10 cellular contexts compared by ENCODE assay signal in the genomic region with DNA sequence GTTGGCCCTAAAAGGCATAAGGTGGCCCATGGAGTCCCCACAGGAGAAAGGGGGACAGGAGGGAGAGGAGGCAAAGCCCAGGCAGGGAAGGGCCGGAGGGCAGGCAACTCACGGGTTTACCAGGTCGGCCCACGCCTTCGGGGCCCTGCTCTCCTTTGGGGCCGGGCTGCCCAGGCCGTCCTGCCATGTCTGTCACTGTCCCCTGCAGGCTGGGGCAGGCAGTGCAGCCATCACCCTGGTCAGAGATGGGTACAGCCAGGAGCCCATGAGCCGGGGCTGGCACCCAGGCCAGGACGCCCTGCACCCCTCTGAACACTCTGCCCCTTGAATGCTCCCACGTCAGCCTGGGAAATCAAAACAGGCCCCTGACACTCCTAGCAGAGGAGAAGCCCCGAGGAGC. TPM values are rescaled to one million over a fixed set of nuclear protein-coding genes. Genes with fewer than 3 reads are reported as not detected.
DNase-seq lines count a peak whose midpoint lies in the region; ATAC-seq and TF ChIP-seq lines count a peak whose summit lies in the region.
"Had no signal": no experiment of that assay in that cellular context is flagged by ENCODE, and none has a peak within 500 bp of the region (broad histone marks: within the 10 kb centered on the region; RNA-seq: fewer than 3 reads in every experiment).

No MANE protein-coding gene starts in this region.

- H3K79me2 ChIP-seq in OCI-LY3 (ENCODE audit: low read length) (no peaks in the 10 kb centered on the region), fibroblast of lung (ENCODE audit: control insufficient read depth, insufficient read depth, low read length) (no peaks in the 10 kb centered on the region)

- POLR2A ChIA-PET in activated CD4-positive, alpha-beta T cell treated with anti-CD3 and anti-CD28 coated beads for 36 hours (lab: Charles Lee), result no interaction called here

- H3K4me2 ChIP-seq in OCI-LY3 (ENCODE audit: low read length) (no peak overlapping the region), fibroblast of lung (ENCODE audit: extremely low read depth, insufficient read depth, low read length) (no peak overlapping the region)

- H3K27ac ChIP-seq in OCI-LY3 (ENCODE audit: low read length), result no peak overlapping the region
- no peak overlapping the region for H3K27ac ChIP-seq in fibroblast of lung (ENCODE audit: insufficient read depth, low read length)
- no peak overlapping the region for H3K27ac ChIP-seq in gastrocnemius medialis
- H3K27ac ChIP-seq: gastroesophageal sphincter had no signal

- H3K4me1 Mint-ChIP-seq in activated CD4-positive, alpha-beta T cell treated with anti-CD3 and anti-CD28 coated beads for 36 hours, result no peaks in the 10 kb centered on the region

- H3K4me1 ChIP-seq in OCI-LY3 (ENCODE audit: low read length), result peaks cover 16% of the 10 kb centered on the region
- H3K4me1 ChIP-seq in fibroblast of lung (ENCODE audit: control insufficient read depth, extremely low read depth, insufficient read depth, low read length), result peaks cover 4% of the 10 kb centered on the region
- no peaks in the 10 kb centered on the region for H3K4me1 ChIP-seq in gastrocnemius medialis

- TF ChIP-seq POLR2A in gastrocnemius medialis (IDR thresholded peaks at IDR 0.05), result no peak

- TF ChIP-seq CTCF in OCI-LY3 (IDR thresholded peaks at IDR 0.05; ENCODE audit: low read depth, low read length), result peak; percentile 30
- TF ChIP-seq CTCF in fibroblast of lung (conservative IDR thresholded peaks at IDR 0.05 in 1 of 2, IDR thresholded peaks at IDR 0.05 in 1 of 2; ENCODE audit: low read depth in 1 of 2, low read length in 2 of 2), result peak; percentile 15 to 25
- peak in 4 of 5 experiments; percentile 32 to 59 (median 52) for TF ChIP-seq CTCF in gastrocnemius medialis (IDR thresholded peaks at IDR 0.05 in 4 of 5, conservative IDR thresholded peaks at IDR 0.05 in 1 of 5)

- CTCF ChIA-PET in activated CD4-positive, alpha-beta T cell treated with anti-CD3 and anti-CD28 coated beads for 36 hours (lab: Charles Lee), result no interaction called here

- H3K4me3 Mint-ChIP-seq in activated CD4-positive, alpha-beta T cell treated with anti-CD3 and anti-CD28 coated beads for 36 hours, result no peak overlapping the region

- H3K36me3 Mint-ChIP-seq in activated CD4-positive, alpha-beta T cell treated with anti-CD3 and anti-CD28 coated beads for 36 hours (ENCODE audit: low read depth), result no peaks in the 10 kb centered on the region

- H3K36me3 ChIP-seq in OCI-LY3 (replicated peaks; ENCODE audit: low read depth, low read length) (no peaks in the 10 kb centered on the region), fibroblast of lung (ENCODE audit: control insufficient read depth, insufficient read depth, low read length) (peaks cover 37% of the 10 kb centered on the region), gastrocnemius medialis (no peaks in the 10 kb centered on the region)

- H3K27me3 Mint-ChIP-seq in activated CD4-positive, alpha-beta T cell treated with anti-CD3 and anti-CD28 coated beads for 36 hours, result peaks cover 6% of the 10 kb centered on the region

- ATAC-seq in activated CD4-positive, alpha-beta T cell treated with anti-CD3 and anti-CD28 coated beads for 36 hours, result peak; percentile 47
- peak in 1 of 2 donors; percentile 30 for ATAC-seq in gastrocnemius medialis
- ATAC-seq: gastroesophageal sphincter had no signal

- no peak overlapping the region for H3K4me3 ChIP-seq in OCI-LY3 (ENCODE audit: low read length)
- no peak overlapping the region for H3K4me3 ChIP-seq in fibroblast of lung (replicated peaks in 1 of 4; ENCODE audit: control extremely low read depth in 1 of 4, insufficient read depth in 1 of 4, low read depth in 3 of 4, low read length in 4 of 4)
- H3K4me3 ChIP-seq in gastrocnemius medialis, result no peak overlapping the region
- H3K4me3 ChIP-seq: gastroesophageal sphincter had no signal

- H3K27me3 ChIP-seq in OCI-LY3 (ENCODE audit: low read depth, low read length) (0 out of 2 replicates have a peak, but pooled peaks cover 13% of the 10 kb centered on the region), fibroblast of lung (ENCODE audit: control insufficient read depth, insufficient read depth, low read length) (no peaks in the 10 kb centered on the region), gastrocnemius medialis (no peaks in the 10 kb centered on the region)
- H3K27me3 ChIP-seq: gastroesophageal sphincter had no signal

- intact Hi-C loops in activated CD4-positive, alpha-beta T cell treated with anti-CD3 and anti-CD28 coated beads for 36 hours (cut with DNase I, micrococcal nuclease), result no loop called here
- intact Hi-C loops in gastrocnemius medialis (cut with DNase I; ENCODE audit: low total_unique reads), result no loop called here

- no peaks in the 10 kb centered on the region for H3K9me3 Mint-ChIP-seq in activated CD4-positive, alpha-beta T cell treated with anti-CD3 and anti-CD28 coated beads for 36 hours (ENCODE audit: low read depth)

- H3K9me3 ChIP-seq in OCI-LY3 (ENCODE audit: insufficient read depth, low read length), result no peaks in the 10 kb centered on the region
- H3K9me3 ChIP-seq in fibroblast of lung (ENCODE audit: control insufficient read depth, insufficient read depth, low read depth, low read length), result no peaks in the 10 kb centered on the region
- H3K9me3 ChIP-seq in gastrocnemius medialis, result no peaks in the 10 kb centered on the region
- H3K9me3 ChIP-seq: gastroesophageal sphincter had no signal

- no peaks in the 10 kb centered on the region for H4K20me1 ChIP-seq in OCI-LY3 (ENCODE audit: insufficient read depth, low read length)
- H4K20me1 ChIP-seq in fibroblast of lung (ENCODE audit: control insufficient read depth, extremely low read depth, insufficient read depth, low read length), result no peaks in the 10 kb centered on the region

- DNase-seq in activated CD4-positive, alpha-beta T cell treated with anti-CD3 and anti-CD28 coated beads for 36 hours, result peak; percentile 35
- DNase-seq in activated CD4-positive, alpha-beta T cell treated with anti-CD3 and anti-CD28 coated beads, Interleukin-2, amount 50 U/mL, for 48 hours, result no peak
- DNase-seq in fibroblast of lung (ENCODE audit: low read depth in 2 of 2) (no peak), gastrocnemius medialis (no peak), activated gamma-delta T cell (lab: John Stamatoyannopoulos, UW) (no peak), SIG-M5 (lab: John Stamatoyannopoulos, UW) (no peak), NOMO-1 treated with DMSO at 0.1 percent for 48 hours (lab: John Stamatoyannopoulos, UW; ENCODE audit: unreplicated experiment) (no peak)
- DNase-seq: stimulated activated naive CD4-positive, alpha-beta T cell treated with Interleukin-2 at 50 U/mL for 16 hours had no signal

- H3K9ac ChIP-seq in OCI-LY3 (ENCODE audit: low read length), result no peak overlapping the region
- H3K9ac ChIP-seq in fibroblast of lung (ENCODE audit: insufficient read depth, low read length), result no peak overlapping the region

- no peak overlapping the region for H3K27ac Mint-ChIP-seq in activated CD4-positive, alpha-beta T cell treated with anti-CD3 and anti-CD28 coated beads for 36 hours

- in situ Hi-C loops in gastrocnemius medialis (cut with MboI; ENCODE audit: low sequenced_read_pairs in 4 of 4), result no loop called here

- H2AFZ ChIP-seq in OCI-LY3 (ENCODE audit: low read depth, low read length) (no peak overlapping the region), fibroblast of lung (ENCODE audit: low read length) (no peak overlapping the region)

RNA-seq across cellular contexts. Expression of a gene that starts 19.8 kb away (rescaled TPM):
- under 1 TPM in 1 of 2 experiments, not detected in 1; 0.09 TPM for total RNA-seq in activated CD4-positive, alpha-beta T cell treated with anti-CD3 and anti-CD28 coated beads for 36 hours
- 80.3 and 150 TPM in 2 replicates for total RNA-seq in fibroblast of lung
- polyA plus RNA-seq in fibroblast of lung, result 20.9 and 21.0 TPM in 2 replicates
- polyA plus RNA-seq in fibroblast of lung (2012), result 57.9 and 61.9 TPM in 2 replicates
- polyA minus RNA-seq in fibroblast of lung (ENCODE audit: low replicate concordance), result 42.9 and 69.1 TPM in 2 replicates
- total RNA-seq in gastrocnemius medialis, result 10 to 100 TPM in 1 of 4 donors, 1 to 10 TPM in 3; 4.3 to 11.4 (median 5.3) TPM

RNA-seq across cellular contexts. Expression of a gene that starts 39.3 kb away (rescaled TPM):
- 10 to 100 TPM; 48.8 to 59.3 TPM for total RNA-seq in activated CD4-positive, alpha-beta T cell treated with anti-CD3 and anti-CD28 coated beads for 36 hours
- 72.2 and 78.1 TPM in 2 replicates for total RNA-seq in fibroblast of lung
- polyA plus RNA-seq in fibroblast of lung, result 72.9 and 85.3 TPM in 2 replicates
- polyA plus RNA-seq in fibroblast of lung (2012), result 62.2 and 73.8 TPM in 2 replicates
- polyA minus RNA-seq in fibroblast of lung (ENCODE audit: low replicate concordance), result 164 and 206 TPM in 2 replicates
- total RNA-seq in gastrocnemius medialis, result 10 to 100 TPM; 29.5 to 53.1 (median 42.7) TPM
